In the genomic region with DNA sequence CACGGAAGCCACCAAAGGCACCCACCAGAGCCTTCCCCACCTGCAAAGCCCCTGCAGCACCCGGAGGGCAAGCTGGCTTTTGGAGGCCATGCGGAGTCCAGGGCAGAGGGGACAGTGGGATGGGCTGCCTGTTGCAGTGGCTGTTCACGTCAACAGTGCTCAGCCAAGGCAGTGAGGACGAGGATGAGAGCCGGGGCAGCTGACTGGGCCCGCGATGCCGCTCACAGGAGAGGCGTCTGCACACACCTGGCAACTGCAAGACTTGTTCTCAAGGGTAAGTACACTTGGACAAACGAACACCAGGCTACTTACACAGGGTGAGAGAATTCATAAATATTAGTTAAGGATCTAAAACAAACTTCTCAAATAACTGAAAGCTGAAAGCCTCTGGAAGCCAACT, we compare ENCODE assay signal across 25 cellular contexts. TPM values are rescaled to one million over a fixed set of nuclear protein-coding genes. Genes with fewer than 3 reads are reported as not detected.
DNase-seq lines count a peak whose midpoint lies in the region; ATAC-seq and TF ChIP-seq lines count a peak whose summit lies in the region.
"Had no signal": no experiment of that assay in that cellular context is flagged by ENCODE, and none has a peak within 500 bp of the region (broad histone marks: within the 10 kb centered on the region; RNA-seq: fewer than 3 reads in every experiment).

No MANE protein-coding gene starts in this region.

- H3K36me3 Mint-ChIP-seq in endodermal cell (ENCODE audit: low read depth): peaks cover 38% of the 10 kb centered on the region

- H3K27ac ChIP-seq in right cardiac atrium (ENCODE audit: low read length): no peak overlapping the region
- H3K27ac ChIP-seq in RWPE2 (ENCODE audit: poor library complexity, severe bottlenecking): no peak overlapping the region
- no peak overlapping the region for H3K27ac ChIP-seq in endodermal cell (ENCODE audit: low read depth, low read length)
- H3K27ac ChIP-seq in upper lobe of left lung: no peak overlapping the region
- H3K27ac ChIP-seq: HL-60 had no signal

- no peaks in the 10 kb centered on the region for H3K4me1 Mint-ChIP-seq in endodermal cell

- no peak for TF ChIP-seq POLR2A in upper lobe of left lung (IDR thresholded peaks at IDR 0.05)

- H3K9me3 Mint-ChIP-seq in endodermal cell: no peaks in the 10 kb centered on the region
- H3K9me3 Mint-ChIP-seq: CD4-positive, alpha-beta T cell; IgD-negative memory B cell had no signal

- H3K36me3 ChIP-seq in RWPE2 (ENCODE audit: low read depth): peaks cover 37% of the 10 kb centered on the region
- peaks cover 38% of the 10 kb centered on the region for H3K36me3 ChIP-seq in endodermal cell (ENCODE audit: control insufficient read depth, insufficient read depth, low read length)
- H3K36me3 ChIP-seq in upper lobe of left lung: peaks cover 16 to 59% (median 39%) of the 10 kb centered on the region in 4 donors

- H3K9ac ChIP-seq in endodermal cell (ENCODE audit: extremely low read depth, low read length, poor library complexity, severe bottlenecking): no peak overlapping the region

- H3K27me3 Mint-ChIP-seq in endodermal cell (ENCODE audit: insufficient read depth): no peaks in the 10 kb centered on the region
- H3K27me3 Mint-ChIP-seq: CD4-positive, alpha-beta T cell; IgD-negative memory B cell had no signal

- intact Hi-C loops in right cardiac atrium (cut with DNase I) (loop anchor here in 3 of 4 donors (5.0 to 10.0 kb wide), 3 partner anchors 70 to 92 kb away; no protein-coding TSS in a partner anchor), left ventricle myocardium superior (cut with micrococcal nuclease) (loop anchor here (10.0 kb wide), 1 partner anchor 68 kb away; no protein-coding TSS in a partner anchor)

- H3K4me1 ChIP-seq in right cardiac atrium (ENCODE audit: control insufficient read depth, insufficient read depth, low read length): no peaks in the 10 kb centered on the region
- no peaks in the 10 kb centered on the region for H3K4me1 ChIP-seq in RWPE2 (ENCODE audit: insufficient read depth, poor library complexity, severe bottlenecking)
- H3K4me1 ChIP-seq in endodermal cell (ENCODE audit: control insufficient read depth, insufficient read depth, low read length): no peaks in the 10 kb centered on the region
- H3K4me1 ChIP-seq in upper lobe of left lung: peaks cover 0 to 7% (median 5%) of the 10 kb centered on the region in 4 donors
- H3K4me1 ChIP-seq: BE2C, HAP-1 had no signal

- H3K9me3 ChIP-seq in right cardiac atrium (ENCODE audit: control insufficient read depth, low read length) (no peaks in the 10 kb centered on the region), RWPE2 (ENCODE audit: severe bottlenecking) (no peaks in the 10 kb centered on the region), endodermal cell (ENCODE audit: control insufficient read depth, low read length) (no peaks in the 10 kb centered on the region), upper lobe of left lung (no peaks in the 10 kb centered on the region)
- H3K9me3 ChIP-seq: BE2C, HAP-1 had no signal

- H3K4me3 Mint-ChIP-seq in endodermal cell: no peak overlapping the region
- H3K4me3 Mint-ChIP-seq: CD4-positive, alpha-beta T cell; IgD-negative memory B cell had no signal

- H3K27me3 ChIP-seq in right cardiac atrium (ENCODE audit: control insufficient read depth, insufficient read depth) (no peaks in the 10 kb centered on the region), RWPE2 (ENCODE audit: insufficient read depth, poor library complexity, severe bottlenecking) (no peaks in the 10 kb centered on the region), endodermal cell (ENCODE audit: control insufficient read depth, insufficient read depth, low read length, poor library complexity, severe bottlenecking) (no peaks in the 10 kb centered on the region), upper lobe of left lung (no peaks in the 10 kb centered on the region)
- H3K27me3 ChIP-seq: BE2C had no signal

- peak overlapping the region; percentile 4 for H3K27ac Mint-ChIP-seq in endodermal cell
- H3K27ac Mint-ChIP-seq: CD4-positive, alpha-beta T cell had no signal

- ATAC-seq in right cardiac atrium (no peak), left ventricle myocardium superior (no peak), RWPE2 (ENCODE audit: low read depth) (no peak), upper lobe of left lung (ENCODE audit: low FRiP score in 2 of 2) (peak in 1 of 2 donors; percentile 46), GM18517 (IDR thresholded peaks at IDR 0.05; ENCODE audit: unreplicated experiment) (no peak)

- no peak overlapping the region for H3K4me3 ChIP-seq in right cardiac atrium (ENCODE audit: low read length)
- no peak overlapping the region for H3K4me3 ChIP-seq in RWPE2 (ENCODE audit: severe bottlenecking)
- H3K4me3 ChIP-seq in endodermal cell (ENCODE audit: low read length): no peak overlapping the region
- H3K4me3 ChIP-seq in upper lobe of left lung: no peak overlapping the region
- H3K4me3 ChIP-seq: HAP-1 had no signal

- no peak for TF ChIP-seq CTCF in RWPE2 (IDR thresholded peaks at IDR 0.05; ENCODE audit: poor library complexity, severe bottlenecking)
- no peak for TF ChIP-seq CTCF in endodermal cell (conservative IDR thresholded peaks at IDR 0.05)
- TF ChIP-seq CTCF in upper lobe of left lung (IDR thresholded peaks at IDR 0.05): no peak

- DNase-seq in right cardiac atrium (peak in 2 of 3 donors; percentile 15 to 51), left ventricle myocardium superior (no peak), RWPE2 (ENCODE audit: low spot score) (peak; percentile 59), endodermal cell (no peak), upper lobe of left lung (peak; percentile 62 to 79), AML-193 (lab: John Stamatoyannopoulos, UW) (no peak)
- DNase-seq in activated T-cell treated with anti-CD3 and anti-CD28 coated beads, Interleukin-2, amount 50 U/mL, for 48 hours: no peak
- DNase-seq: BE2C; CD4-positive, alpha-beta T cell; DMS153; GDM1; MM.1S; NCI-H1105 treated with DMSO at 0.1 percent for 48 hours; NCI-H1694; NCI-H2081 treated with DMSO at 0.1 percent for 48 hours; NCI-H510A; NCI-H748 treated with DMSO at 0.1 percent for 48 hours; NK-92 treated with Interleukin-12 subunit alpha and Interleukin-12 subunit beta, amount 100 ng/mL, for 24 hours; SIG-M5 had no signal

- no peak for TF ChIP-seq EP300 in upper lobe of left lung (IDR thresholded peaks at IDR 0.05)

- 88% methylated on average over 11 of the region's 11 CpGs for WGBS in right cardiac atrium
- 96 to 97% methylated on average over 9 to 11 of the region's 11 CpGs for WGBS in endodermal cell (ENCODE audit: insufficient coverage in 1 of 2, insufficient read length in 1 of 2), 2 experiments
- WGBS in upper lobe of left lung, 2 donors: 77 to 82% methylated on average over 11 of the region's 11 CpGs

RNA-seq across cellular contexts. Expression of a gene that starts 19.6 kb away (rescaled TPM):
- total RNA-seq in right cardiac atrium (10 to 100 TPM in 1 of 4 donors, 1 to 10 TPM in 3; 6.4 to 17.5 (median 8.8) TPM), left ventricle myocardium superior (1.7 TPM), endodermal cell (100 to 1,000 TPM; 107 to 125 TPM), upper lobe of left lung (10 to 100 TPM; 18.5 to 92.2 (median 24.4) TPM)
- polyA plus RNA-seq in right cardiac atrium: 4.5 TPM
- polyA plus RNA-seq in endodermal cell (2013, experiment 1 of 2): 86.3 TPM
- 66.7 TPM for polyA plus RNA-seq in endodermal cell (2013, experiment 2 of 2)
- total RNA-seq: OCI-LY7, RPMI7951 had no signal

RNA-seq across cellular contexts. Expression of a gene that starts 43.2 kb away (rescaled TPM):
- total RNA-seq in right cardiac atrium: 10 to 100 TPM; 36.2 to 41.7 (median 38.4) TPM
- polyA plus RNA-seq in right cardiac atrium: 19.3 TPM
- 46.2 TPM for total RNA-seq in left ventricle myocardium superior
- total RNA-seq in endodermal cell: 10 to 100 TPM; 45.7 to 52.4 TPM
- 22.3 TPM for polyA plus RNA-seq in endodermal cell (2013, experiment 1 of 2)
- polyA plus RNA-seq in endodermal cell (2013, experiment 2 of 2): 22.7 TPM
- total RNA-seq in upper lobe of left lung: 10 to 100 TPM; 31.4 to 98.5 (median 47.8) TPM

RNA-seq across cellular contexts. Expression of a gene that starts 58.5 kb away (rescaled TPM):
- total RNA-seq in right cardiac atrium: 10 to 100 TPM; 44.4 to 52.0 (median 46.6) TPM
- 10.8 TPM for polyA plus RNA-seq in right cardiac atrium
- 45.3 TPM for total RNA-seq in left ventricle myocardium superior
- 100 to 1,000 TPM; 153 to 208 TPM for total RNA-seq in endodermal cell
- polyA plus RNA-seq in endodermal cell (2013, experiment 1 of 2): 137 TPM
- polyA plus RNA-seq in endodermal cell (2013, experiment 2 of 2): 132 TPM
- 100 to 1,000 TPM in 2 of 6 donors, 10 to 100 TPM in 4; 35.7 to 164 (median 53.1) TPM for total RNA-seq in upper lobe of left lung

Comparison
In these comparisons a context has a peak if more than half of its experiments do, and no peak if none do; other contexts are left out.
1. DNase-seq: peak in right cardiac atrium (2 of 3), RWPE2 (single experiment) and upper lobe of left lung (2 of 2); none in left ventricle myocardium superior (single experiment), endodermal cell (single experiment), AML-193 (0 of 2) and activated T-cell treated with anti-CD3 and anti-CD28 coated beads, Interleukin-2, amount 50 U/mL, for 48 hours (0 of 2).